8 cellular contexts compared by ENCODE assay signal in the genomic region with DNA sequence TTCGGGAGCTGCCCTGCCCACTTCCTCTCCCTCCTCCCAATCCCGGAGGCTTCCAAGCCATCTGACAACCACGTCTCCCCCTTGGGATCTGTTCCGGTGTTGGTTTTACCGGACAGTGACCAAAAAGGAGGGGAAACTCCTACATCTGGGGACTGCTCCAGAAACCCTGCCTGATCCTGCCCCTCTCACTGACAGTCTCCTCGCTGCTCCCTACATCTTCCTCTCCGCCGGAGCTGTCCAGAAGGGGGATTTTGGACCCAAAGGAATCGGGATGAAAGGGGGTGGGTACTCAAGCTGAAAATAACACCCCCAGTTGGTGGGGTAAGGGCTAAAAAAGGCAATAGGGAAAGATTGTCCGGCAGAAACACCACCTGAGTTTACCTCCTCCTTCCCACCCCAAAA. TPM values are rescaled to one million over a fixed set of nuclear protein-coding genes. Genes with fewer than 3 reads are reported as not detected.
A peak's percentile ranks its signal among the peaks of the same experiment; 100 is the strongest.
DNase-seq lines count a peak whose midpoint lies in the region; ATAC-seq and TF ChIP-seq lines count a peak whose summit lies in the region.

No MANE protein-coding gene starts in this region.

- TF ChIP-seq CTCF in choroid plexus epithelial cell (conservative IDR thresholded peaks at IDR 0.05; ENCODE audit: low read depth, low read length): peak; percentile 10

- H3K4me1 ChIP-seq in skeletal muscle satellite cell (ENCODE audit: control insufficient read depth, insufficient read depth, low read length): peaks cover 13% of the 10 kb centered on the region

- no peak for ATAC-seq in HG03378 (IDR thresholded peaks at IDR 0.05; ENCODE audit: unreplicated experiment)
- ATAC-seq in HG03039 (IDR thresholded peaks at IDR 0.05; ENCODE audit: unreplicated experiment): no peak

- peaks cover 3% of the 10 kb centered on the region for H3K36me3 ChIP-seq in skeletal muscle satellite cell (ENCODE audit: insufficient read depth, low read length)

- peak overlapping the region; percentile 99 for H3K9ac ChIP-seq in skeletal muscle satellite cell (ENCODE audit: low read depth, low read length)

- DNase-seq in EL (peak; percentile 90), Kasumi-1 (lab: John Stamatoyannopoulos, UW) (peak; percentile 17 to 27), SW 1271 (lab: John Stamatoyannopoulos, UW) (peak; percentile 57 to 77), choroid plexus epithelial cell (ENCODE audit: low read depth) (peak; percentile 62), islet precursor cell (peak; percentile 84)

- H3K4me3 ChIP-seq in choroid plexus epithelial cell (ENCODE audit: low read depth, low read length) (peak overlapping the region; percentile 60), skeletal muscle satellite cell (ENCODE audit: low read length) (peak overlapping the region; percentile 74)

- H3K4me2 ChIP-seq in skeletal muscle satellite cell (ENCODE audit: low read length): peak overlapping the region; percentile 80

- H3K9me3 ChIP-seq in skeletal muscle satellite cell (replicated peaks; ENCODE audit: low read length): no peaks in the 10 kb centered on the region

- H3K27me3 ChIP-seq in skeletal muscle satellite cell (ENCODE audit: control insufficient read depth, insufficient read depth, low read length): no peaks in the 10 kb centered on the region

RNA-seq across cellular contexts. Expression of gene INO80D, which starts 1.5 kb away (rescaled TPM):
- total RNA-seq in skeletal muscle satellite cell (2012; rRNA removed): 5.0 and 5.6 TPM in 2 replicates

Comparison
In these comparisons a context has a peak if more than half of its experiments do, and no peak if none do; other contexts are left out.
1. DNase-seq: peak in every context shown above with its lines; median percentile 90 in EL; 84 in islet precursor cell; 67 in SW 1271; 62 in choroid plexus epithelial cell; 22 in Kasumi-1.